1 cellular context compared by ENCODE assay signal in the genomic region with DNA sequence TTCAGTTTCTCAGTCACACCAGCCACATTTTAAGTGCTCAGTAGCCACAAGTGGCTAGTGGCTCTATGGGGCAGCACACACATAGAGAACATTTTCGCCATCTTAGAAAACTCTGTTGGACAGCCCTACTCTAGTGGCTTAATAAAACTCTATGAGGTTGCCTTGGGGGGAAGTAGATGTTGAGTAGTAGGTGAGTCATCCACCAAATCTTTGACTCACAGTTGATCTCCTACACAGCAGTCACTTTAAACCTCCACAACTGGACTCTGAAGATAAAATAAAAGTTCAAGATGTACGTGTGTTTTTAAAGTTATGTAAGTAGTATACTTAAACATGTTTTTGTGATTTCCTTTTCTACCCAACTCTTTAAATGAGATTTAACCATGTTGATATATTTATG.
TF ChIP-seq lines count a peak whose summit lies in the region.

No MANE protein-coding gene starts in this region.

TF ChIP-seq in HepG2, 621 proteins besides CTCF, POLR2A, EP300 and RAD21 (continued from another document):
- TF ChIP-seq ARNTL (CRISPR knock-in tag; IDR thresholded peaks at IDR 0.05) (no peak), SPEN (CRISPR knock-in tag; IDR thresholded peaks at IDR 0.05; ENCODE audit: low read depth) (no peak), ZFP82 (CRISPR knock-in tag; IDR thresholded peaks at IDR 0.05; ENCODE audit: borderline replicate concordance) (no peak), ZNF205 (CRISPR knock-in tag; IDR thresholded peaks at IDR 0.05) (no peak), GABPA (IDR thresholded peaks at IDR 0.05; ENCODE audit: low read depth, low read length) (no peak), GABPA (CRISPR knock-in tag; IDR thresholded peaks at IDR 0.05; ENCODE audit: low read depth) (no peak), ZNF460 (CRISPR knock-in tag; IDR thresholded peaks at IDR 0.05; ENCODE audit: borderline replicate concordance) (no peak), ZNF589 (CRISPR knock-in tag; conservative IDR thresholded peaks at IDR 0.05) (no peak), CENPT (CRISPR knock-in tag; IDR thresholded peaks at IDR 0.05; ENCODE audit: low read depth) (no peak), ZNF136 (CRISPR knock-in tag; IDR thresholded peaks at IDR 0.05; ENCODE audit: low read depth) (no peak), TOPORS (CRISPR knock-in tag; IDR thresholded peaks at IDR 0.05) (no peak)
- TF ChIP-seq, protein P1, sequence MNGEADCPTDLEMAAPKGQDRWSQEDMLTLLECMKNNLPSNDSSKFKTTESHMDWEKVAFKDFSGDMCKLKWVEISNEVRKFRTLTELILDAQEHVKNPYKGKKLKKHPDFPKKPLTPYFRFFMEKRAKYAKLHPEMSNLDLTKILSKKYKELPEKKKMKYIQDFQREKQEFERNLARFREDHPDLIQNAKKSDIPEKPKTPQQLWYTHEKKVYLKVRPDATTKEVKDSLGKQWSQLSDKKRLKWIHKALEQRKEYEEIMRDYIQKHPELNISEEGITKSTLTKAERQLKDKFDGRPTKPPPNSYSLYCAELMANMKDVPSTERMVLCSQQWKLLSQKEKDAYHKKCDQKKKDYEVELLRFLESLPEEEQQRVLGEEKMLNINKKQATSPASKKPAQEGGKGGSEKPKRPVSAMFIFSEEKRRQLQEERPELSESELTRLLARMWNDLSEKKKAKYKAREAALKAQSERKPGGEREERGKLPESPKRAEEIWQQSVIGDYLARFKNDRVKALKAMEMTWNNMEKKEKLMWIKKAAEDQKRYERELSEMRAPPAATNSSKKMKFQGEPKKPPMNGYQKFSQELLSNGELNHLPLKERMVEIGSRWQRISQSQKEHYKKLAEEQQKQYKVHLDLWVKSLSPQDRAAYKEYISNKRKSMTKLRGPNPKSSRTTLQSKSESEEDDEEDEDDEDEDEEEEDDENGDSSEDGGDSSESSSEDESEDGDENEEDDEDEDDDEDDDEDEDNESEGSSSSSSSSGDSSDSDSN (CRISPR knock-in tag; IDR thresholded peaks at IDR 0.05): no peak
- TF ChIP-seq, protein P2, sequence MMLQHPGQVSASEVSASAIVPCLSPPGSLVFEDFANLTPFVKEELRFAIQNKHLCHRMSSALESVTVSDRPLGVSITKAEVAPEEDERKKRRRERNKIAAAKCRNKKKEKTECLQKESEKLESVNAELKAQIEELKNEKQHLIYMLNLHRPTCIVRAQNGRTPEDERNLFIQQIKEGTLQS (CRISPR knock-in tag; IDR thresholded peaks at IDR 0.05): no peak
- TF ChIP-seq, protein P3, sequence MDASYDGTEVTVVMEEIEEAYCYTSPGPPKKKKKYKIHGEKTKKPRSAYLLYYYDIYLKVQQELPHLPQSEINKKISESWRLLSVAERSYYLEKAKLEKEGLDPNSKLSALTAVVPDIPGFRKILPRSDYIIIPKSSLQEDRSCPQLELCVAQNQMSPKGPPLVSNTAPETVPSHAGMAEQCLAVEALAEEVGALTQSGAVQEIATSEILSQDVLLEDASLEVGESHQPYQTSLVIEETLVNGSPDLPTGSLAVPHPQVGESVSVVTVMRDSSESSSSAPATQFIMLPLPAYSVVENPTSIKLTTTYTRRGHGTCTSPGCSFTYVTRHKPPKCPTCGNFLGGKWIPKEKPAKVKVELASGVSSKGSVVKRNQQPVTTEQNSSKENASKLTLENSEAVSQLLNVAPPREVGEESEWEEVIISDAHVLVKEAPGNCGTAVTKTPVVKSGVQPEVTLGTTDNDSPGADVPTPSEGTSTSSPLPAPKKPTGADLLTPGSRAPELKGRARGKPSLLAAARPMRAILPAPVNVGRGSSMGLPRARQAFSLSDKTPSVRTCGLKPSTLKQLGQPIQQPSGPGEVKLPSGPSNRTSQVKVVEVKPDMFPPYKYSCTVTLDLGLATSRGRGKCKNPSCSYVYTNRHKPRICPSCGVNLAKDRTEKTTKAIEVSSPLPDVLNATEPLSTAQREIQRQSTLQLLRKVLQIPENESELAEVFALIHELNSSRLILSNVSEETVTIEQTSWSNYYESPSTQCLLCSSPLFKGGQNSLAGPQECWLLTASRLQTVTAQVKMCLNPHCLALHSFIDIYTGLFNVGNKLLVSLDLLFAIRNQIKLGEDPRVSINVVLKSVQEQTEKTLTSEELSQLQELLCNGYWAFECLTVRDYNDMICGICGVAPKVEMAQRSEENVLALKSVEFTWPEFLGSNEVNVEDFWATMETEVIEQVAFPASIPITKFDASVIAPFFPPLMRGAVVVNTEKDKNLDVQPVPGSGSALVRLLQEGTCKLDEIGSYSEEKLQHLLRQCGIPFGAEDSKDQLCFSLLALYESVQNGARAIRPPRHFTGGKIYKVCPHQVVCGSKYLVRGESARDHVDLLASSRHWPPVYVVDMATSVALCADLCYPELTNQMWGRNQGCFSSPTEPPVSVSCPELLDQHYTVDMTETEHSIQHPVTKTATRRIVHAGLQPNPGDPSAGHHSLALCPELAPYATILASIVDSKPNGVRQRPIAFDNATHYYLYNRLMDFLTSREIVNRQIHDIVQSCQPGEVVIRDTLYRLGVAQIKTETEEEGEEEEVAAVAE (CRISPR knock-in tag; IDR thresholded peaks at IDR 0.05; ENCODE audit: borderline replicate concordance): no peak
